In genomic region chr1:179815642-179816041, GRCh38 we compare ENCODE assay signal across 9 cellular contexts.
DNase-seq lines count a peak whose midpoint lies in the region; ATAC-seq and TF ChIP-seq lines count a peak whose summit lies in the region.
"Had no signal": no experiment of that assay in that cellular context is flagged by ENCODE, and none has a peak within 500 bp of the region (broad histone marks: within the 10 kb centered on the region; RNA-seq: fewer than 3 reads in every experiment).

No MANE protein-coding gene starts in this region.

- no peak overlapping the region for H3K23ac ChIP-seq in mesenchymal stem cell (ENCODE audit: low read length in 2 of 2)

- H2BK5ac ChIP-seq in mesenchymal stem cell (ENCODE audit: low read depth, low read length, poor library complexity, severe bottlenecking): no peak overlapping the region

- H3K4me2 ChIP-seq in mesenchymal stem cell (ENCODE audit: low read length, poor library complexity, severe bottlenecking): peak overlapping the region; percentile 71
- no peak overlapping the region for H3K4me2 ChIP-seq in SK-N-SH

- H3K27ac ChIP-seq in cardiac muscle cell (no peak overlapping the region), right cardiac atrium (ENCODE audit: low read length) (no peak overlapping the region), mesenchymal stem cell (ENCODE audit: low read length, poor library complexity, severe bottlenecking) (no peak overlapping the region), SK-N-SH (ENCODE audit: low read depth in 2 of 2, low read length in 1 of 2) (no peak overlapping the region)
- H3K27ac ChIP-seq: SJSA1 had no signal

- H3K4me3 Mint-ChIP-seq in activated naive CD8-positive, alpha-beta T cell treated with anti-CD3 and anti-CD28 coated beads for 36 hours: peak overlapping the region; percentile 77
- H3K4me3 Mint-ChIP-seq in type B pancreatic cell: peak overlapping the region; percentile 94

- H3F3A ChIP-seq in SK-N-SH (replicated peaks; ENCODE audit: insufficient read depth): no peaks in the 10 kb centered on the region

- H4K20me1 ChIP-seq in SK-N-SH (ENCODE audit: insufficient read depth): no peaks in the 10 kb centered on the region

- H3K79me1 ChIP-seq in mesenchymal stem cell (replicated peaks; ENCODE audit: low read length, poor library complexity, severe bottlenecking): no peaks in the 10 kb centered on the region

- H3K27me3 ChIP-seq in cardiac muscle cell (peaks cover 33% of the 10 kb centered on the region), right cardiac atrium (ENCODE audit: control insufficient read depth, insufficient read depth) (no peaks in the 10 kb centered on the region), mesenchymal stem cell (ENCODE audit: control insufficient read depth in 1 of 2, insufficient read depth in 1 of 2, low read length in 2 of 2) (peaks cover 37 to 56% of the 10 kb centered on the region in 2 experiments), SK-N-SH (ENCODE audit: insufficient read depth) (peaks cover 5% of the 10 kb centered on the region; the same call in 1 of the 2 replicates)

- no peaks in the 10 kb centered on the region for H3K27me3 Mint-ChIP-seq in activated naive CD8-positive, alpha-beta T cell treated with anti-CD3 and anti-CD28 coated beads for 36 hours
- peaks cover 20% of the 10 kb centered on the region for H3K27me3 Mint-ChIP-seq in type B pancreatic cell

- H3K4ac ChIP-seq in mesenchymal stem cell (ENCODE audit: low read depth in 1 of 2, low read length in 2 of 2): no peak overlapping the region

- H2AK5ac ChIP-seq in mesenchymal stem cell (ENCODE audit: low read length, severe bottlenecking): no peak overlapping the region

- intact Hi-C loops in right cardiac atrium (cut with DNase I): no loop called here

- H2BK12ac ChIP-seq in mesenchymal stem cell (ENCODE audit: low read length in 2 of 2): no peak overlapping the region

- H2BK120ac ChIP-seq in mesenchymal stem cell (ENCODE audit: low read depth, low read length): no peak overlapping the region

- H3K4me1 ChIP-seq in cardiac muscle cell (ENCODE audit: low read depth) (no peaks in the 10 kb centered on the region), right cardiac atrium (ENCODE audit: control insufficient read depth, insufficient read depth, low read length) (peaks cover 5% of the 10 kb centered on the region), mesenchymal stem cell (ENCODE audit: control insufficient read depth, insufficient read depth, low read depth, low read length) (peaks cover 29% of the 10 kb centered on the region), SK-N-SH (ENCODE audit: control insufficient read depth in 1 of 2, insufficient read depth in 2 of 2, low read depth in 1 of 2, low read length in 1 of 2) (peaks cover 0 to 43% of the 10 kb centered on the region in 2 experiments; a peak in 1 of 4 replicates)

- H3K9ac ChIP-seq in mesenchymal stem cell (ENCODE audit: low read length) (peak overlapping the region; percentile 79), SK-N-SH (no peak overlapping the region)

- H3K4me1 Mint-ChIP-seq in activated naive CD8-positive, alpha-beta T cell treated with anti-CD3 and anti-CD28 coated beads for 36 hours: peaks cover 13% of the 10 kb centered on the region
- H3K4me1 Mint-ChIP-seq in type B pancreatic cell (ENCODE audit: unreplicated experiment): peaks cover 19% of the 10 kb centered on the region

- no peak overlapping the region for H4K8ac ChIP-seq in mesenchymal stem cell (ENCODE audit: low read length)

- TF ChIP-seq EP300 in SK-N-SH (IDR thresholded peaks at IDR 0.05; ENCODE audit: borderline replicate concordance in 1 of 2, low read depth in 1 of 2, low read length in 1 of 2): no peak

- CTCF ChIA-PET in SK-N-SH (lab: Yijun Ruan, JAX): interaction anchor here (1.0 to 20.9 kb wide), 26 partner anchors 10 to 362 kb away, joined by 3 to 862 read pairs (median 14); partner anchors contain the start of genes TDRD5 and TOR1AIP1

- WGBS in right cardiac atrium: 32% methylated on average over 5 of the region's 5 CpGs
- WGBS in mesenchymal stem cell: 46% methylated on average over 5 of the region's 5 CpGs
- WGBS in SK-N-SH (ENCODE audit: low lambda C conversion rate): 47% methylated on average over 4 of the region's 5 CpGs

- no peak overlapping the region for H3K14ac ChIP-seq in mesenchymal stem cell (ENCODE audit: low read length in 2 of 2)

- H3K9me3 ChIP-seq in cardiac muscle cell (ENCODE audit: low read depth): no peaks in the 10 kb centered on the region
- no peaks in the 10 kb centered on the region for H3K9me3 ChIP-seq in right cardiac atrium (ENCODE audit: control insufficient read depth, low read length)
- no peaks in the 10 kb centered on the region for H3K9me3 ChIP-seq in mesenchymal stem cell (ENCODE audit: control insufficient read depth, low read length)
- no peaks in the 10 kb centered on the region for H3K9me3 ChIP-seq in SK-N-SH
- H3K9me3 ChIP-seq: SJSA1 had no signal

- no peak overlapping the region for H4K91ac ChIP-seq in mesenchymal stem cell (ENCODE audit: low read length)

- H3K36me3 Mint-ChIP-seq in activated naive CD8-positive, alpha-beta T cell treated with anti-CD3 and anti-CD28 coated beads for 36 hours: no peaks in the 10 kb centered on the region
- no peaks in the 10 kb centered on the region for H3K36me3 Mint-ChIP-seq in type B pancreatic cell

- H2AFZ ChIP-seq in mesenchymal stem cell (ENCODE audit: low read depth, low read length): no peak overlapping the region
- no peak overlapping the region for H2AFZ ChIP-seq in SK-N-SH (ENCODE audit: low read depth)

- H3K18ac ChIP-seq in mesenchymal stem cell (ENCODE audit: low read depth in 1 of 2, low read length in 2 of 2): no peak overlapping the region

- H3K9me3 Mint-ChIP-seq in activated naive CD8-positive, alpha-beta T cell treated with anti-CD3 and anti-CD28 coated beads for 36 hours: no peaks in the 10 kb centered on the region
- no peaks in the 10 kb centered on the region for H3K9me3 Mint-ChIP-seq in type B pancreatic cell

- POLR2A ChIA-PET in SK-N-SH (lab: Yijun Ruan, JAX): interaction anchor here (0.6 to 2.8 kb wide), 2 partner anchors 67 to 109 kb away, joined by 3 to 14 read pairs; no protein-coding TSS in a partner anchor

- H3K9me2 ChIP-seq in SK-N-SH: no peaks in the 10 kb centered on the region

- H3K27ac Mint-ChIP-seq in activated naive CD8-positive, alpha-beta T cell treated with anti-CD3 and anti-CD28 coated beads for 36 hours: no peak overlapping the region
- peak overlapping the region; percentile 88 for H3K27ac Mint-ChIP-seq in type B pancreatic cell

- H3K36me3 ChIP-seq in cardiac muscle cell (no peaks in the 10 kb centered on the region), mesenchymal stem cell (ENCODE audit: control insufficient read depth in 1 of 2, insufficient read depth in 2 of 2, low read depth in 1 of 2, low read length in 2 of 2) (no peaks in the 10 kb centered on the region), SK-N-SH (replicated peaks in 1 of 2; ENCODE audit: control insufficient read depth in 1 of 2, insufficient read depth in 2 of 2, low read length in 1 of 2) (no peaks in the 10 kb centered on the region)
- H3K36me3 ChIP-seq: SJSA1 had no signal

- no peak for TF ChIP-seq RAD21 in SK-N-SH (IDR thresholded peaks at IDR 0.05; ENCODE audit: low read length)

- H3K79me2 ChIP-seq in SK-N-SH (ENCODE audit: insufficient read depth): no peaks in the 10 kb centered on the region

- DNase-seq in cardiac muscle cell (ENCODE audit: low read depth in 1 of 2, low spot score in 1 of 2) (no peak), right cardiac atrium (no peak), mesenchymal stem cell (no peak), type B pancreatic cell (ENCODE audit: extremely low spot score, unreplicated experiment) (no peak), SK-N-SH (no peak), NCI-H1092 (lab: John Stamatoyannopoulos, UW) (no peak)
- DNase-seq in activated naive CD8-positive, alpha-beta T cell treated with anti-CD3 and anti-CD28 coated beads for 36 hours: no peak
- DNase-seq in stimulated activated CD4-positive, alpha-beta T cell treated with anti-CD3 and anti-CD28 coated beads, Interleukin-2, amount 100 ng/mL, for 24 hours: no peak

- no peak for ATAC-seq in right cardiac atrium

- H3K4me3 ChIP-seq in cardiac muscle cell (peak overlapping the region; percentile 27), right cardiac atrium (ENCODE audit: low read length) (no peak overlapping the region), mesenchymal stem cell (ENCODE audit: insufficient read depth in 1 of 2, low read depth in 1 of 2, low read length in 2 of 2) (peak overlapping the region in 1 of 2 experiments; percentile 80), SK-N-SH (ENCODE audit: low read depth in 2 of 2, low read length in 1 of 2) (no peak overlapping the region)

- no peak for TF ChIP-seq CTCF in cardiac muscle cell (IDR thresholded peaks at IDR 0.05; ENCODE audit: low read depth, low read length)
- no peak for TF ChIP-seq CTCF in type B pancreatic cell (conservative IDR thresholded peaks at IDR 0.05)
- no peak for TF ChIP-seq CTCF in SK-N-SH (IDR thresholded peaks at IDR 0.05)

- H2BK15ac ChIP-seq in mesenchymal stem cell (ENCODE audit: low read depth, poor library complexity, severe bottlenecking): no peak overlapping the region

TF ChIP-seq in SK-N-SH, 30 proteins besides CTCF, POLR2A, EP300 and RAD21:
- no peak for TF ChIP-seq FOSL2 (IDR thresholded peaks at IDR 0.05; ENCODE audit: borderline replicate concordance, low read depth)
- TF ChIP-seq MXI1 (IDR thresholded peaks at IDR 0.05; ENCODE audit: low read depth, low read length): no peak
